34 cellular contexts compared by ENCODE assay signal in genomic region chrX:111282991-111283390, GRCh38. TPM values are rescaled to one million over a fixed set of nuclear protein-coding genes. Genes with fewer than 3 reads are reported as not detected.
"Had no signal": no experiment of that assay in that cellular context is flagged by ENCODE, and none has a peak within 500 bp of the region (broad histone marks: within the 10 kb centered on the region; RNA-seq: fewer than 3 reads in every experiment).

No MANE protein-coding gene starts in this region.

- H3K4me3 ChIP-seq: psoas muscle, right lobe of liver, sigmoid colon, skin epidermis, smooth muscle cell, spleen, suprapubic skin, testis, tibial artery, transverse colon, upper lobe of right lung, uterus had no signal

- H3K27ac Mint-ChIP-seq: naive B cell; naive thymus-derived CD8-positive, alpha-beta T cell; natural killer cell treated with Interleukin-12 subunit alpha and Interleukin-12 subunit beta and Interleukin-15 and Interleukin-18, amount 100 ng/mL, for 72 hours; progenitor cell of endocrine pancreas; stimulated activated memory B cell treated with anti-CD40 and anti-IgM and Interleukin-4, amounts not matched to agents 10 μg/mL and 1 μg/mL and 100 μg/mL, for 72 hours; stimulated activated naive CD8-positive, alpha-beta T cell treated with anti-CD3 and anti-CD28 coated beads, Interleukin-15, amount 100 ng/mL, for 72 hours; type B pancreatic cell had no signal

- H3K4me2 ChIP-seq: smooth muscle cell had no signal

- H2AFZ ChIP-seq: parathyroid adenoma had no signal

- H3K27me3 ChIP-seq: neutrophil, right lobe of liver, sigmoid colon, spleen, suprapubic skin, testis, tibial artery, transverse colon, upper lobe of right lung, uterus had no signal

- H3K9ac ChIP-seq: parathyroid adenoma had no signal

- H3K79me2 ChIP-seq: parathyroid adenoma had no signal

- H3K4me3 Mint-ChIP-seq: naive B cell; naive thymus-derived CD8-positive, alpha-beta T cell; natural killer cell treated with Interleukin-12 subunit alpha and Interleukin-12 subunit beta and Interleukin-15 and Interleukin-18, amount 100 ng/mL, for 72 hours; neural crest cell; stimulated activated memory B cell treated with anti-CD40 and anti-IgM and Interleukin-4, amounts not matched to agents 10 μg/mL and 1 μg/mL and 100 μg/mL, for 72 hours; stimulated activated naive CD8-positive, alpha-beta T cell treated with anti-CD3 and anti-CD28 coated beads, Interleukin-15, amount 100 ng/mL, for 72 hours; type B pancreatic cell had no signal

- H3K27me3 Mint-ChIP-seq: naive B cell; naive thymus-derived CD8-positive, alpha-beta T cell; progenitor cell of endocrine pancreas; stimulated activated memory B cell treated with anti-CD40 and anti-IgM and Interleukin-4, amounts not matched to agents 10 μg/mL and 1 μg/mL and 100 μg/mL, for 72 hours; stimulated activated naive CD8-positive, alpha-beta T cell treated with anti-CD3 and anti-CD28 coated beads, Interleukin-15, amount 100 ng/mL, for 72 hours; type B pancreatic cell had no signal

- H3K9me3 ChIP-seq: neutrophil, psoas muscle, right lobe of liver, sigmoid colon, spleen, suprapubic skin, testis, tibial artery, transverse colon, upper lobe of right lung, uterus had no signal

- H3K9me3 Mint-ChIP-seq: type B pancreatic cell had no signal

- H3K4me1 ChIP-seq: parathyroid adenoma, psoas muscle, sigmoid colon, spleen, suprapubic skin, testis, tibial artery, transverse colon, upper lobe of right lung, uterus had no signal

- H3K27ac ChIP-seq: neutrophil, parathyroid adenoma, psoas muscle, right lobe of liver, sigmoid colon, skin epidermis, spleen, suprapubic skin, testis, tibial artery, transverse colon, upper lobe of right lung, uterus had no signal

- H3K36me3 Mint-ChIP-seq: naive B cell; naive thymus-derived CD8-positive, alpha-beta T cell; natural killer cell treated with Interleukin-12 subunit alpha and Interleukin-12 subunit beta and Interleukin-15 and Interleukin-18, amount 100 ng/mL, for 72 hours; stimulated activated memory B cell treated with anti-CD40 and anti-IgM and Interleukin-4, amounts not matched to agents 10 μg/mL and 1 μg/mL and 100 μg/mL, for 72 hours; type B pancreatic cell had no signal

- DNase-seq: naive B cell; naive thymus-derived CD8-positive, alpha-beta T cell; nucleus accumbens; posterior cingulate gyrus; psoas muscle; right cardiac atrium; right lobe of liver; sigmoid colon; spleen; stimulated activated CD4-positive, alpha-beta T cell treated with anti-CD3 and anti-CD28 coated beads, Interleukin-12 subunit alpha, Interleukin-12 subunit beta, amount 100 ng/mL, for 4 hours; stimulated activated CD4-positive, alpha-beta T cell treated with anti-CD3 and anti-CD28 coated beads, Interleukin-1b, Interleukin-23, amount 100 ng/mL, for 48 hours; stimulated activated CD4-positive, alpha-beta T cell treated with anti-CD3 and anti-CD28 coated beads, Interleukin-4, amount 100 ng/mL, for 1 hour; stimulated activated CD4-positive, alpha-beta T cell treated with anti-CD3 and anti-CD28 coated beads, Interleukin-4, amount 100 ng/mL, for 4 hours; stimulated activated CD8-positive, alpha-beta memory T cell treated with anti-CD3 and anti-CD28 coated beads, Interleukin-4, amount 100 ng/mL, for 48 hours; stimulated activated naive CD4-positive, alpha-beta T cell; stimulated activated naive CD8-positive, alpha-beta T cell treated with anti-CD3 and anti-CD28 coated beads, Interleukin-15, amount 100 ng/mL, for 72 hours; stimulated activated naive CD8-positive, alpha-beta T cell treated with anti-CD3 and anti-CD28 coated beads, Interleukin-15, Interleukin-2, amounts not matched to agents 100 U/mL and 50 U/mL, for 24 hours; substantia nigra; testis; tibial artery; transverse colon; upper lobe of right lung; uterus had no signal

- H3K4me1 Mint-ChIP-seq: naive B cell; naive thymus-derived CD8-positive, alpha-beta T cell; neural crest cell; stimulated activated memory B cell treated with anti-CD40 and anti-IgM and Interleukin-4, amounts not matched to agents 10 μg/mL and 1 μg/mL and 100 μg/mL, for 72 hours; stimulated activated naive CD8-positive, alpha-beta T cell treated with anti-CD3 and anti-CD28 coated beads, Interleukin-15, amount 100 ng/mL, for 72 hours had no signal

- H3K36me3 ChIP-seq: neutrophil, right lobe of liver, sigmoid colon, spleen, suprapubic skin, tibial artery, transverse colon, upper lobe of right lung, uterus had no signal

RNA-seq across cellular contexts. Expression of gene CAPN6, which starts 12.7 kb away (rescaled TPM):
- total RNA-seq: naive thymus-derived CD8-positive, alpha-beta T cell; natural killer cell treated with Interleukin-12 subunit alpha and Interleukin-12 subunit beta and Interleukin-15 and Interleukin-18, amount 100 ng/mL, for 72 hours; osteocyte had no signal
- polyA plus RNA-seq: naive thymus-derived CD8-positive, alpha-beta T cell had no signal
